In genomic region chr2:178152542-178152941, GRCh38 we compare ENCODE assay signal across 1 cellular context.
TF ChIP-seq lines count a peak whose summit lies in the region.

No MANE protein-coding gene starts in this region.

TF ChIP-seq in K562, 482 proteins besides CTCF, POLR2A, EP300 and RAD21 (continued from another document):
- TF ChIP-seq HBP1 (CRISPR knock-in tag; IDR thresholded peaks at IDR 0.05) (no peak), MED1 (CRISPR knock-in tag; IDR thresholded peaks at IDR 0.05; ENCODE audit: borderline replicate concordance) (no peak), ZNF449 (CRISPR knock-in tag; IDR thresholded peaks at IDR 0.05) (no peak), ZNF589 (CRISPR knock-in tag; IDR thresholded peaks at IDR 0.05; ENCODE audit: low read depth) (no peak), CEBPG (CRISPR knock-in tag; IDR thresholded peaks at IDR 0.05) (no peak), CEBPG (tag; conservative IDR thresholded peaks at IDR 0.05 in 1 of 2, IDR thresholded peaks at IDR 0.05 in 1 of 2) (peak in 1 of 2 experiments; percentile 12; a peak in 1 of 4 replicates)
